ENCODE assay signal across 12 cellular contexts in the genomic region with DNA sequence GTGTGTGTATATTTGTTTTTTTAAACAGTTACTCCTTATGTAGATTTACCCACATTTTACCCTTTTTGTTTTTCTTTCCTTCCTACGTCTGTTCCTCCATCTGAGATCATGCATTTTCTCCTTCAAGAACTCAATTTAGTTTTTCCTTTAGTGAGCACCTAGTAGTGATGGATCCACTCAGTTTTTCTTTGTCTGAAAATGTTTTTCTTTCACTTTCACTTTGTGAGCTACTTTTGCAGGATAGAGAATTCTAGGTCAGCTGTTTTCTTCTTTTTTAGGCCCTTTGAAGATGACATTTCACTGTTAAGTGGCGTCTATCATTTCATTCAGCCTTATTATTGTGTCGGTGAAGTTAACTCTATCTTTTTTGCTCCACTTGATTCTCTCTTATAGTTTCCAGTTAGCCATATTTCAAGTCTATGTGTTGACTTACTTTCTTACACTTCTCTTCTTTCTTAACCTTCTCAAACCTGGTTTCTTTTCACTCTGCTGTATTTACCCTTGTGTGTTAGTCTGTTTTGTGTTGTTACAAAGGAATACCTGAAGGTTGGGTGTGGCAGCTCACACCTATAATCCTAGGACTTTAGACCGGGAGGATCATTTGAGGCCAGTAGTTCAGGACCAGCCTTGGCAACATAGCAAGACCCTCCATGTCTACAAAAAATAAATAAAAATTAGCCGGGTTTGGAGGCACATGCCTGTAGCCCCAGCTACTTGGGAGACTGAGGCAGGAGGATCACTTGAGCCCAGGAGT. TPM values are rescaled to one million over a fixed set of nuclear protein-coding genes. Genes with fewer than 3 reads are reported as not detected.
DNase-seq lines count a peak whose midpoint lies in the region; ATAC-seq and TF ChIP-seq lines count a peak whose summit lies in the region.
"Had no signal": no experiment of that assay in that cellular context is flagged by ENCODE, and none has a peak within 500 bp of the region (broad histone marks: within the 10 kb centered on the region; RNA-seq: fewer than 3 reads in every experiment).

No MANE protein-coding gene starts in this region.

- peak overlapping the region; percentile 62 for H3K4me2 ChIP-seq in DND-41 (ENCODE audit: insufficient read depth, low read length)

- H3K27me3 ChIP-seq in DND-41 (ENCODE audit: insufficient read depth, low read length, poor library complexity): no peaks in the 10 kb centered on the region
- H3K27me3 ChIP-seq in left ventricle myocardium inferior (ENCODE audit: low read depth): no peaks in the 10 kb centered on the region

- H3K27ac ChIP-seq in DND-41 (ENCODE audit: low read length): peak overlapping the region; percentile 69
- H3K27ac ChIP-seq in left ventricle myocardium inferior (replicated peaks): no peak overlapping the region
- H3K27ac ChIP-seq: prostate gland had no signal

- intact Hi-C loops in left ventricle myocardium inferior (cut with micrococcal nuclease): no loop called here

- peak overlapping the region; percentile 58 for H2AFZ ChIP-seq in DND-41 (ENCODE audit: low read depth, low read length)

- H3K9ac ChIP-seq in DND-41 (ENCODE audit: low read depth, low read length): peak overlapping the region; percentile 38

- TF ChIP-seq CTCF in DND-41 (IDR thresholded peaks at IDR 0.05; ENCODE audit: borderline replicate concordance, extremely low read depth, low read length, poor library complexity, severe bottlenecking) (no peak), left ventricle myocardium inferior (IDR thresholded peaks at IDR 0.05; ENCODE audit: borderline replicate concordance) (no peak)

- no peak; the same call in none of the 3 replicates for ATAC-seq in DND-41 (ENCODE audit: insufficient read depth, low read depth)
- ATAC-seq in GM19397 (IDR thresholded peaks at IDR 0.05; ENCODE audit: unreplicated experiment): no peak
- ATAC-seq in HG03039 (IDR thresholded peaks at IDR 0.05; ENCODE audit: unreplicated experiment): no peak

- H3K4me1 ChIP-seq in DND-41 (ENCODE audit: insufficient read depth, low read length): peaks cover 22% of the 10 kb centered on the region
- H3K4me1 ChIP-seq in left ventricle myocardium inferior: no peaks in the 10 kb centered on the region
- H3K4me1 ChIP-seq: prostate gland had no signal

- DNase-seq in DND-41 (no peak), LoVo (ENCODE audit: low spot score) (peak; percentile 18), astrocyte of the hippocampus (ENCODE audit: low read depth, low spot score) (peak; percentile 4), myocyte (ENCODE audit: low read depth) (peak; percentile 13), left ventricle myocardium inferior (no peak), DMS 273 treated with DMSO at 0.1 percent for 48 hours (lab: John Stamatoyannopoulos, UW) (no peak)
- DNase-seq: activated gamma-delta T cell; NK-92 treated with Interleukin-12 subunit alpha and Interleukin-12 subunit beta, amount 100 ng/mL, for 24 hours; T-helper 9 cell had no signal

- no peaks in the 10 kb centered on the region for H4K20me1 ChIP-seq in DND-41 (ENCODE audit: insufficient read depth, low read length)

- H3K36me3 ChIP-seq in DND-41 (ENCODE audit: insufficient read depth, low read length): peaks cover 22% of the 10 kb centered on the region; the same call in 1 of the 2 replicates
- H3K36me3 ChIP-seq in left ventricle myocardium inferior: peaks cover 61% of the 10 kb centered on the region
- H3K36me3 ChIP-seq: prostate gland had no signal

- no peaks in the 10 kb centered on the region for H3K79me2 ChIP-seq in DND-41 (ENCODE audit: insufficient read depth, low read length)

- no peaks in the 10 kb centered on the region for H3K9me3 ChIP-seq in DND-41 (ENCODE audit: insufficient read depth, low read length, severe bottlenecking)
- H3K9me3 ChIP-seq in left ventricle myocardium inferior (replicated peaks): no peaks in the 10 kb centered on the region
- H3K9me3 ChIP-seq: prostate gland had no signal

- H3K4me3 ChIP-seq in DND-41 (ENCODE audit: low read depth in 1 of 2, low read length in 2 of 2) (peak overlapping the region in 1 of 2 experiments; percentile 45; a peak in 2 of 4 replicates), left ventricle myocardium inferior (no peak overlapping the region)
- H3K4me3 ChIP-seq: prostate gland had no signal

RNA-seq across cellular contexts. Expression of a gene that starts 55.8 kb away (rescaled TPM):
- total RNA-seq in myocyte: 27.7 and 28.1 TPM in 2 replicates
- 16.5 TPM for polyA plus RNA-seq in myocyte (2012)
- 10.9 TPM for total RNA-seq in left ventricle myocardium inferior

Comparison
In these comparisons a context has a peak if more than half of its experiments do, and no peak if none do; other contexts are left out.
1. DNase-seq: peak in LoVo (single experiment), astrocyte of the hippocampus (single experiment) and myocyte (single experiment); none in DND-41 (single experiment), left ventricle myocardium inferior (single experiment) and DMS 273 treated with DMSO at 0.1 percent for 48 hours (single experiment).